12 cellular contexts compared by ENCODE assay signal in genomic region chrX:103453655-103454054, GRCh38.
DNase-seq lines count a peak whose midpoint lies in the region; ATAC-seq, FAIRE-seq and TF ChIP-seq lines count a peak whose summit lies in the region.
"Had no signal": no experiment of that assay in that cellular context is flagged by ENCODE, and none has a peak within 500 bp of the region (broad histone marks: within the 10 kb centered on the region; RNA-seq: fewer than 3 reads in every experiment).

No MANE protein-coding gene starts in this region.

- H3K4me1 ChIP-seq in K562 (replicated peaks in 1 of 2; ENCODE audit: control insufficient read depth in 2 of 2, insufficient read depth in 2 of 2, low read length in 2 of 2) (no peaks in the 10 kb centered on the region), endodermal cell (ENCODE audit: control insufficient read depth, insufficient read depth, low read length) (no peaks in the 10 kb centered on the region)

- TF ChIP-seq EP300 in K562 (IDR thresholded peaks at IDR 0.05; ENCODE audit: low read length): no peak

- DNase-seq in BJ (ENCODE audit: low read depth) (peak; percentile 61), HTR-8/SVneo (ENCODE audit: insufficient read length, low spot score) (peak; percentile 23), K562 (ENCODE audit: extremely low read depth in 1 of 4, low spot score in 3 of 4) (no peak), kidney glomerular epithelial cell (lab: John Stamatoyannopoulos, UW) (peak; percentile 0), endodermal cell (no peak), HuH-7.5 (ENCODE audit: low spot score) (no peak), GM10266 (ENCODE audit: extremely low spot score) (no peak)
- DNase-seq in NK-92 treated with Interleukin-12 subunit alpha and Interleukin-12 subunit beta, amount 100 ng/mL, for 24 hours (lab: John Stamatoyannopoulos, UW): no peak
- DNase-seq: left cardiac atrium; MM.1S; stimulated activated CD4-positive, alpha-beta T cell treated with anti-CD3 and anti-CD28 coated beads, Interleukin-4, amount 100 ng/mL, for 4 hours; T1000 had no signal

- in situ Hi-C loops in K562 (cut with MboI): loop anchor here (25.0 kb wide), 1 partner anchor 516 kb away; the partner anchor contains the start of gene RAB40AL

- peaks cover 64% of the 10 kb centered on the region for H3K9me3 Mint-ChIP-seq in endodermal cell

- no peaks in the 10 kb centered on the region for H3K36me3 ChIP-seq in BJ (ENCODE audit: control insufficient read depth, insufficient read depth, low read length)
- H3K36me3 ChIP-seq in K562 (ENCODE audit: control insufficient read depth, insufficient read depth, low read length): no peaks in the 10 kb centered on the region
- peaks cover 30% of the 10 kb centered on the region for H3K36me3 ChIP-seq in endodermal cell (ENCODE audit: control insufficient read depth, insufficient read depth, low read length)

- intact Hi-C loops in K562 (cut with micrococcal nuclease): no loop called here

- TF ChIP-seq RAD21 in K562 (CRISPR knock-in tag; conservative IDR thresholded peaks at IDR 0.05 in 1 of 2, IDR thresholded peaks at IDR 0.05 in 1 of 2): no peak

- H3K9me3 ChIP-seq in K562 (replicated peaks; ENCODE audit: control insufficient read depth, insufficient read depth, low read depth, low read length): no peaks in the 10 kb centered on the region
- H3K9me3 ChIP-seq in endodermal cell (ENCODE audit: control insufficient read depth, low read length): peaks cover 16% of the 10 kb centered on the region

- POLR2A ChIA-PET in BJ (lab: Charles Lee) (no interaction called here), K562 (lab: Yijun Ruan, JAX) (no interaction called here)

- no peaks in the 10 kb centered on the region for H3K79me2 ChIP-seq in K562 (ENCODE audit: control insufficient read depth, insufficient read depth, low read length)

- CTCF ChIA-PET in BJ (lab: Yijun Ruan, JAX) (interaction anchor here (0.7 kb wide), 1 partner anchor 110 kb away, joined by 3 read pairs; no protein-coding TSS in a partner anchor), K562 (lab: Yijun Ruan, JAX; ENCODE audit: low intra/inter-chr PET ratio) (no interaction called here)

- H3K9ac ChIP-seq in K562 (ENCODE audit: insufficient read depth in 1 of 2, low read depth in 2 of 2, low read length in 2 of 2): no peak overlapping the region
- H3K9ac ChIP-seq in endodermal cell (ENCODE audit: extremely low read depth, low read length, poor library complexity, severe bottlenecking): no peak overlapping the region

- no peak overlapping the region for H3K4me2 ChIP-seq in K562 (ENCODE audit: insufficient read depth, low read length)

- peaks cover 67% of the 10 kb centered on the region for H3K36me3 Mint-ChIP-seq in endodermal cell (ENCODE audit: low read depth)

- ATAC-seq in K562: no peak

- TF ChIP-seq CTCF in BJ (IDR thresholded peaks at IDR 0.05; ENCODE audit: insufficient read depth, low read depth, low read length): no peak
- no peak for TF ChIP-seq CTCF in K562 (IDR thresholded peaks at IDR 0.05 in 2 of 3, conservative IDR thresholded peaks at IDR 0.05 in 1 of 3; ENCODE audit: insufficient read depth in 2 of 3, low read depth in 1 of 3, low read length in 3 of 3)
- TF ChIP-seq CTCF in endodermal cell (conservative IDR thresholded peaks at IDR 0.05): no peak
- no peak for TF ChIP-seq CTCF in GM10266 (IDR thresholded peaks at IDR 0.05; ENCODE audit: control insufficient read depth, insufficient read depth, low read depth, missing control alignments)

- no peaks in the 10 kb centered on the region for H3K27me3 ChIP-seq in BJ (ENCODE audit: control insufficient read depth, insufficient read depth, low read length)
- H3K27me3 ChIP-seq in K562 (ENCODE audit: control insufficient read depth in 2 of 2, insufficient read depth in 2 of 2, low read length in 2 of 2): no peaks in the 10 kb centered on the region
- H3K27me3 ChIP-seq in endodermal cell (ENCODE audit: control insufficient read depth, insufficient read depth, low read length, poor library complexity, severe bottlenecking): no peaks in the 10 kb centered on the region

- H3K27me3 Mint-ChIP-seq in endodermal cell (ENCODE audit: insufficient read depth): no peaks in the 10 kb centered on the region

- H3K27ac ChIP-seq in K562 (ENCODE audit: extremely low read depth, low read depth, low read length) (no peak overlapping the region), endodermal cell (ENCODE audit: low read depth, low read length) (no peak overlapping the region)

- FAIRE-seq in HTR-8/SVneo (lab: Jason Lieb, UNC) (no peak), K562 (lab: Jason Lieb, UNC) (no peak)

- H3K4me1 Mint-ChIP-seq in endodermal cell: no peaks in the 10 kb centered on the region

- H2AFZ ChIP-seq in K562 (ENCODE audit: low read depth, low read length): no peak overlapping the region

- no TSS peak for BruUV-seq in K562 (replicated peaks; lab: Mats Ljungman, UMichigan)

- no peak overlapping the region for H3K4me3 ChIP-seq in BJ (ENCODE audit: low read depth, low read length)
- no peak overlapping the region for H3K4me3 ChIP-seq in K562
- H3K4me3 ChIP-seq in endodermal cell (ENCODE audit: low read length): no peak overlapping the region

- no peak overlapping the region for H3K27ac Mint-ChIP-seq in endodermal cell

- no peaks in the 10 kb centered on the region for H4K20me1 ChIP-seq in K562 (replicated peaks; ENCODE audit: control insufficient read depth, insufficient read depth, low read length)

- TF ChIP-seq POLR2A in K562 (conservative IDR thresholded peaks at IDR 0.05): no peak

- no peak overlapping the region for H3K4me3 Mint-ChIP-seq in endodermal cell

- H3K9me1 ChIP-seq in K562 (ENCODE audit: control insufficient read depth, insufficient read depth, low read length): no peaks in the 10 kb centered on the region

- 20% methylated on average over 2 of the region's 2 CpGs for WGBS in K562 (ENCODE audit: insufficient coverage, low coverage, missing lambda C conversion rate)
- 93% methylated on average over 2 of the region's 2 CpGs; no CpG with 5 or more reads in 1 of the 2 experiments for whole genome bisulfite sequencing in endodermal cell (ENCODE audit: insufficient coverage in 1 of 2, insufficient read length in 1 of 2), 2 experiments

TF ChIP-seq in K562, 482 proteins besides CTCF, POLR2A, EP300 and RAD21:
- TF ChIP-seq GTF3C2 (IDR thresholded peaks at IDR 0.05; ENCODE audit: borderline replicate concordance, extremely low read depth, insufficient read length) (no peak), DACH1 (IDR thresholded peaks at IDR 0.05; ENCODE audit: partially characterized antibody) (no peak), ZNF175 (CRISPR knock-in tag; IDR thresholded peaks at IDR 0.05; ENCODE audit: low read depth) (no peak), RFX1 (IDR thresholded peaks at IDR 0.05) (peak; percentile 82), ZNF3 (CRISPR knock-in tag; IDR thresholded peaks at IDR 0.05) (no peak)
TF ChIP-seq in K562: peak in this region for 1.

Comparison
In these comparisons a context has a peak if more than half of its experiments do, and no peak if none do; other contexts are left out.
1. DNase-seq: peak in BJ (single experiment), HTR-8/SVneo (single experiment) and kidney glomerular epithelial cell (single experiment); none in K562 (0 of 4), NK-92 treated with Interleukin-12 subunit alpha and Interleukin-12 subunit beta, amount 100 ng/mL, for 24 hours (single experiment), endodermal cell (single experiment), HuH-7.5 (single experiment) and GM10266 (single experiment).